1 cellular context compared by ENCODE assay signal in genomic region chr4:122503214-122503613, GRCh38.
TF ChIP-seq lines count a peak whose summit lies in the region.

No MANE protein-coding gene starts in this region.

TF ChIP-seq in K562, 482 proteins besides CTCF, POLR2A, EP300 and RAD21 (continued from another document):
- TF ChIP-seq ZNF280A (IDR thresholded peaks at IDR 0.05; ENCODE audit: low read depth, partially characterized antibody): no peak
